ENCODE assay signal across 32 cellular contexts in genomic region chrX:136600059-136600458, GRCh38. TPM values are rescaled to one million over a fixed set of nuclear protein-coding genes. Genes with fewer than 3 reads are reported as not detected.
DNase-seq lines count a peak whose midpoint lies in the region; ATAC-seq, FAIRE-seq and TF ChIP-seq lines count a peak whose summit lies in the region.
"Had no signal": no experiment of that assay in that cellular context is flagged by ENCODE, and none has a peak within 500 bp of the region (broad histone marks: within the 10 kb centered on the region; RNA-seq: fewer than 3 reads in every experiment).

No MANE protein-coding gene starts in this region.

- FAIRE-seq in K562 (lab: Jason Lieb, UNC) (no peak), pancreas (lab: Jason Lieb, UNC) (peak; percentile 71)
- FAIRE-seq: A204.1, GM12891, GM19239 had no signal

- H3K9me3 ChIP-seq in T-helper 17 cell (ENCODE audit: control insufficient read depth, low read length, poor library complexity, severe bottlenecking) (no peaks in the 10 kb centered on the region), K562 (replicated peaks; ENCODE audit: control insufficient read depth, insufficient read depth, low read depth, low read length) (no peaks in the 10 kb centered on the region), pancreas (no peaks in the 10 kb centered on the region), esophagus squamous epithelium (no peaks in the 10 kb centered on the region), testis (no peaks in the 10 kb centered on the region)
- H3K9me3 ChIP-seq: BE2C, BLaER1 had no signal

- H3K9me3 Mint-ChIP-seq in activated T-cell treated with anti-CD3 and anti-CD28 coated beads, Interleukin-2, amount 50 U/mL, for 72 hours = no peaks in the 10 kb centered on the region
- H3K9me3 Mint-ChIP-seq in stimulated activated naive CD8-positive, alpha-beta T cell treated with anti-CD3 and anti-CD28 coated beads, Interleukin-15, amount 100 ng/mL, for 72 hours = no peaks in the 10 kb centered on the region
- H3K9me3 Mint-ChIP-seq: CD14-positive monocyte; CD8-positive, alpha-beta memory T cell had no signal

- CTCF ChIA-PET in K562 (lab: Yijun Ruan, JAX; ENCODE audit: low intra/inter-chr PET ratio) = no interaction called here

- no peak for ATAC-seq in activated T-cell treated with anti-CD3 and anti-CD28 coated beads, Interleukin-2, amount 50 U/mL, for 72 hours (replicated peaks in 1 of 2)
- ATAC-seq in T-helper 17 cell (no peak), K562 (no peak), pancreas (no peak)
- ATAC-seq in stimulated activated naive CD8-positive, alpha-beta T cell treated with anti-CD3 and anti-CD28 coated beads, Interleukin-15, amount 100 ng/mL, for 72 hours = no peak

- no peak overlapping the region for H3K4me2 ChIP-seq in K562 (ENCODE audit: insufficient read depth, low read length)
- H3K4me2 ChIP-seq: BLaER1 had no signal

- intact Hi-C loops in K562 (cut with micrococcal nuclease) = loop anchor here (10.0 kb wide), 1 partner anchor 455 kb away; no protein-coding TSS in a partner anchor
- intact Hi-C loops in pancreas (cut with DNase I) = no loop called here
- intact Hi-C loops in esophagus squamous epithelium (cut with DNase I) = no loop called here
- intact Hi-C loops in testis (cut with DNase I; ENCODE audit: low total_unique reads) = no loop called here

- TF ChIP-seq CTCF in K562 (IDR thresholded peaks at IDR 0.05 in 2 of 3, conservative IDR thresholded peaks at IDR 0.05 in 1 of 3; ENCODE audit: insufficient read depth in 2 of 3, low read depth in 1 of 3, low read length in 3 of 3) (no peak), pancreas (IDR thresholded peaks at IDR 0.05) (no peak), esophagus squamous epithelium (IDR thresholded peaks at IDR 0.05) (no peak), testis (IDR thresholded peaks at IDR 0.05) (no peak)

- H4K20me1 ChIP-seq in K562 (replicated peaks; ENCODE audit: control insufficient read depth, insufficient read depth, low read length) = no peaks in the 10 kb centered on the region
- H4K20me1 ChIP-seq: BLaER1 had no signal

- peak overlapping the region; percentile 76 for H3K27ac Mint-ChIP-seq in activated T-cell treated with anti-CD3 and anti-CD28 coated beads, Interleukin-2, amount 50 U/mL, for 72 hours
- peak overlapping the region; percentile 32 for H3K27ac Mint-ChIP-seq in T-helper 17 cell
- H3K27ac Mint-ChIP-seq in stimulated activated naive CD8-positive, alpha-beta T cell treated with anti-CD3 and anti-CD28 coated beads, Interleukin-15, amount 100 ng/mL, for 72 hours = no peak overlapping the region
- H3K27ac Mint-ChIP-seq: CD4-positive, CD25-positive, alpha-beta regulatory T cell; CD8-positive, alpha-beta memory T cell had no signal

- WGBS in K562 (ENCODE audit: insufficient coverage, low coverage, missing lambda C conversion rate) = 0% methylated on average over 1 of the region's 1 CpG
- 50 to 61% methylated on average over 1 of the region's 1 CpG for WGBS in pancreas, 2 donors
- WGBS in esophagus squamous epithelium, 2 donors = 38 to 83% methylated on average over 1 of the region's 1 CpG
- 80 to 81% methylated on average over 1 of the region's 1 CpG for WGBS in testis, 2 donors

- H3K4me3 ChIP-seq in K562 = no peak overlapping the region
- no peak overlapping the region for H3K4me3 ChIP-seq in pancreas
- no peak overlapping the region for H3K4me3 ChIP-seq in esophagus squamous epithelium
- H3K4me3 ChIP-seq in testis = no peak overlapping the region
- H3K4me3 ChIP-seq: BLaER1 had no signal

- TF ChIP-seq EP300 in K562 (IDR thresholded peaks at IDR 0.05; ENCODE audit: low read length) = no peak

- no peak for TF ChIP-seq RAD21 in K562 (CRISPR knock-in tag; conservative IDR thresholded peaks at IDR 0.05 in 1 of 2, IDR thresholded peaks at IDR 0.05 in 1 of 2)

- H3K4me1 ChIP-seq in K562 (replicated peaks in 1 of 2; ENCODE audit: control insufficient read depth in 2 of 2, insufficient read depth in 2 of 2, low read length in 2 of 2) (no peaks in the 10 kb centered on the region), pancreas (no peaks in the 10 kb centered on the region), esophagus squamous epithelium (no peaks in the 10 kb centered on the region), testis (no peaks in the 10 kb centered on the region)
- H3K4me1 ChIP-seq: BLaER1 had no signal

- peaks cover 12% of the 10 kb centered on the region for H3K27me3 Mint-ChIP-seq in activated T-cell treated with anti-CD3 and anti-CD28 coated beads, Interleukin-2, amount 50 U/mL, for 72 hours (ENCODE audit: low read depth)
- no peaks in the 10 kb centered on the region for H3K27me3 Mint-ChIP-seq in T-helper 17 cell
- H3K27me3 Mint-ChIP-seq in stimulated activated naive CD8-positive, alpha-beta T cell treated with anti-CD3 and anti-CD28 coated beads, Interleukin-15, amount 100 ng/mL, for 72 hours = no peaks in the 10 kb centered on the region
- H3K27me3 Mint-ChIP-seq: CD4-positive, alpha-beta memory T cell; CD4-positive, CD25-positive, alpha-beta regulatory T cell had no signal

- BruUV-seq in K562 (replicated peaks; lab: Mats Ljungman, UMichigan) = no TSS peak

- POLR2A ChIA-PET in K562 (lab: Yijun Ruan, JAX) = no interaction called here

- no peak overlapping the region for H3K9ac ChIP-seq in K562 (ENCODE audit: insufficient read depth in 1 of 2, low read depth in 2 of 2, low read length in 2 of 2)
- H3K9ac ChIP-seq: BLaER1 had no signal

- H3K27me3 ChIP-seq in K562 (ENCODE audit: control insufficient read depth in 2 of 2, insufficient read depth in 2 of 2, low read length in 2 of 2) (no peaks in the 10 kb centered on the region; a peak in 1 of 5 replicates), pancreas (peaks cover 0 to 15% (median 3%) of the 10 kb centered on the region in 4 donors), esophagus squamous epithelium (peaks cover 0 to 3% (median 0%) of the 10 kb centered on the region in 4 donors), testis (no peaks in the 10 kb centered on the region)
- H3K27me3 ChIP-seq: BE2C had no signal

- H3K79me2 ChIP-seq in K562 (ENCODE audit: control insufficient read depth, insufficient read depth, low read length) = no peaks in the 10 kb centered on the region

- DNase-seq in activated T-cell treated with anti-CD3 and anti-CD28 coated beads, Interleukin-2, amount 50 U/mL, for 72 hours = no peak
- DNase-seq in activated T-cell treated with anti-CD3 and anti-CD28 coated beads, Interleukin-2, amount 50 U/mL, for 48 hours = no peak
- no peak for DNase-seq in T-helper 17 cell
- DNase-seq in K562 (ENCODE audit: extremely low read depth in 1 of 4, low spot score in 3 of 4) = no peak
- no peak for DNase-seq in pancreas
- DNase-seq in esophagus squamous epithelium (lab: John Stamatoyannopoulos, UW) = no peak
- no peak for DNase-seq in stimulated activated naive CD8-positive, alpha-beta T cell treated with anti-CD3 and anti-CD28 coated beads, Interleukin-15, amount 100 ng/mL, for 72 hours
- DNase-seq in testis = no peak
- DNase-seq: 8988T; ACHN; BE2C; C1 segment of cervical spinal cord; CD4-positive, alpha-beta memory T cell; CD4-positive, CD25-positive, alpha-beta regulatory T cell; CD8-positive, alpha-beta memory T cell; COR-L47; DMS 273 treated with DMSO at 0.1 percent for 48 hours; DMS153; DMS53; DMS79; DND-41; EL; GDM1 had no signal

- H2AFZ ChIP-seq in K562 (ENCODE audit: low read depth, low read length) = no peak overlapping the region

- TF ChIP-seq POLR2A in K562 (conservative IDR thresholded peaks at IDR 0.05) = no peak
- TF ChIP-seq POLR2A in esophagus squamous epithelium (IDR thresholded peaks at IDR 0.05) = no peak
- no peak for TF ChIP-seq POLR2A in testis (IDR thresholded peaks at IDR 0.05)

- in situ Hi-C loops in K562 (cut with MboI) = no loop called here

- peak overlapping the region in 1 of 2 donors; percentile 45 for H3K4me3 Mint-ChIP-seq in activated T-cell treated with anti-CD3 and anti-CD28 coated beads, Interleukin-2, amount 50 U/mL, for 72 hours
- H3K4me3 Mint-ChIP-seq in T-helper 17 cell = no peak overlapping the region
- no peak overlapping the region for H3K4me3 Mint-ChIP-seq in stimulated activated naive CD8-positive, alpha-beta T cell treated with anti-CD3 and anti-CD28 coated beads, Interleukin-15, amount 100 ng/mL, for 72 hours
- H3K4me3 Mint-ChIP-seq: CD14-positive monocyte; CD4-positive, CD25-positive, alpha-beta regulatory T cell; CD8-positive, alpha-beta memory T cell had no signal

- H3K27ac ChIP-seq in K562 (ENCODE audit: extremely low read depth, low read depth, low read length) (no peak overlapping the region), pancreas (no peak overlapping the region), esophagus squamous epithelium (no peak overlapping the region), testis (no peak overlapping the region)
- H3K27ac ChIP-seq: BLaER1 had no signal

- no peaks in the 10 kb centered on the region for H3K36me3 Mint-ChIP-seq in activated T-cell treated with anti-CD3 and anti-CD28 coated beads, Interleukin-2, amount 50 U/mL, for 72 hours (ENCODE audit: insufficient read depth in 2 of 2)
- H3K36me3 Mint-ChIP-seq in T-helper 17 cell (ENCODE audit: low read depth) = no peaks in the 10 kb centered on the region
- H3K36me3 Mint-ChIP-seq: CD14-positive monocyte; CD4-positive, alpha-beta memory T cell; CD4-positive, CD25-positive, alpha-beta regulatory T cell; CD8-positive, alpha-beta memory T cell had no signal

- H3K9me1 ChIP-seq in K562 (ENCODE audit: control insufficient read depth, insufficient read depth, low read length) = no peaks in the 10 kb centered on the region

- H3K36me3 ChIP-seq in K562 (ENCODE audit: control insufficient read depth, insufficient read depth, low read length) (no peaks in the 10 kb centered on the region), pancreas (no peaks in the 10 kb centered on the region), esophagus squamous epithelium (no peaks in the 10 kb centered on the region), testis (ENCODE audit: low read depth, missing control alignments) (no peaks in the 10 kb centered on the region)
- H3K36me3 ChIP-seq: BE2C, BLaER1 had no signal

- peaks cover 35% of the 10 kb centered on the region for H3K4me1 Mint-ChIP-seq in activated T-cell treated with anti-CD3 and anti-CD28 coated beads, Interleukin-2, amount 50 U/mL, for 72 hours (ENCODE audit: low read depth)
- peaks cover 41% of the 10 kb centered on the region for H3K4me1 Mint-ChIP-seq in T-helper 17 cell
- H3K4me1 Mint-ChIP-seq in stimulated activated naive CD8-positive, alpha-beta T cell treated with anti-CD3 and anti-CD28 coated beads, Interleukin-15, amount 100 ng/mL, for 72 hours = peaks cover 24% of the 10 kb centered on the region

RNA-seq across cellular contexts. Expression of gene CD40LG, which starts 47.9 kb away (rescaled TPM):
- 10 to 100 TPM; 26.5 to 36.1 TPM for total RNA-seq in activated T-cell treated with anti-CD3 and anti-CD28 coated beads, Interleukin-2, amount 50 U/mL, for 72 hours
- 10 to 100 TPM; 34.8 to 60.7 TPM for total RNA-seq in T-helper 17 cell
- total RNA-seq in K562 (2011; cell fraction: chromatin; rRNA removed; ENCODE audit: low replicate concordance) = not detected in 2 replicates
- total RNA-seq in K562 (2011; cell fraction: nucleolus; rRNA removed) = not detected in 2 replicates
- total RNA-seq in K562 (2011; cell fraction: nucleoplasm; rRNA removed) = not detected in 2 replicates
- total RNA-seq in K562 (2014; rRNA removed) = not detected in 2 replicates
- total RNA-seq in K562 (2014; rRNA removed; fragmentation: Illumina TruSeq; extraction: Trizol) = not detected in 2 replicates
- not detected in 2 replicates for total RNA-seq in K562 (2015; rRNA removed; fragmentation: Illumina TruSeq; extraction: Trizol)
- total RNA-seq in K562 (2021) = 0.11 TPM in 1 of 2 replicates, not detected in the other
- polyA plus RNA-seq in K562 (2011; rRNA removed) = not detected in 2 replicates
- polyA plus RNA-seq in K562 (2011; cell fraction: cytosol; rRNA removed) = not detected in 2 replicates
- not detected in 2 replicates for polyA plus RNA-seq in K562 (2011; cell fraction: nucleus; rRNA removed)
- not detected in 2 replicates for polyA plus RNA-seq in K562 (2012)
- polyA plus RNA-seq in K562 (2014; fragmentation: Illumina TruSeq; extraction: Trizol) = not detected in 2 replicates
- not detected for polyA plus RNA-seq in K562 (2014; fragmentation: Nextera tagmentation; extraction: Ambion mirVana)
- not detected in 2 replicates for polyA plus RNA-seq in K562 (2014; rRNA removed)
- polyA minus RNA-seq in K562 (2011; rRNA and poly(A)+ RNA removed) = not detected in 2 replicates
- not detected in 2 replicates for polyA minus RNA-seq in K562 (2011; cell fraction: cytosol; rRNA and poly(A)+ RNA removed)
- not detected in 2 replicates for polyA minus RNA-seq in K562 (2011; cell fraction: nucleus; rRNA and poly(A)+ RNA removed)
- total RNA-seq in pancreas = under 1 TPM in 4 of 6 donors, not detected in 2; 0.09 to 0.19 (median 0.11) TPM
- polyA plus RNA-seq in pancreas = not detected
- total RNA-seq in esophagus squamous epithelium = under 1 TPM in 3 of 4 donors, not detected in 1; 0.13 to 0.67 (median 0.38) TPM
- not detected for total RNA-seq in testis
- polyA plus RNA-seq in testis (ENCODE audit: insufficient read depth, low read depth, low replicate concordance) = 0.84 TPM
- total RNA-seq: A673, Daoy, G401 had no signal
- polyA plus RNA-seq: AG04450 had no signal

Comparison
In these comparisons a context has a peak if more than half of its experiments do, and no peak if none do; other contexts are left out.
1. H3K27ac Mint-ChIP-seq: peak in activated T-cell treated with anti-CD3 and anti-CD28 coated beads, Interleukin-2, amount 50 U/mL, for 72 hours (single experiment) and T-helper 17 cell (single experiment); none in stimulated activated naive CD8-positive, alpha-beta T cell treated with anti-CD3 and anti-CD28 coated beads, Interleukin-15, amount 100 ng/mL, for 72 hours (0 of 2).
2. RNA of gene CD40LG, which starts 47.9 kb away (total RNA-seq): 34.8 to 60.7 TPM in T-helper 17 cell and 26.5 to 36.1 TPM in activated T-cell treated with anti-CD3 and anti-CD28 coated beads, Interleukin-2, amount 50 U/mL, for 72 hours; 0.13 to 0.67 TPM in esophagus squamous epithelium, 0.09 to 0.19 TPM in pancreas, 0.11 TPM in K562 and not detected in testis; every median in the first group is over 10 times any median in the second.